In genomic region chr2:14330884-14331283, GRCh38 we compare ENCODE assay signal across 25 cellular contexts.
DNase-seq lines count a peak whose midpoint lies in the region; ATAC-seq, FAIRE-seq and TF ChIP-seq lines count a peak whose summit lies in the region.
"Had no signal": no experiment of that assay in that cellular context is flagged by ENCODE, and none has a peak within 500 bp of the region (broad histone marks: within the 10 kb centered on the region; RNA-seq: fewer than 3 reads in every experiment).

No MANE protein-coding gene starts in this region.

- H3K9ac ChIP-seq in neural progenitor cell = no peak overlapping the region
- H3K9ac ChIP-seq: GM23248 had no signal

- H3K4me3 Mint-ChIP-seq in WTC11 (no peak overlapping the region), neural progenitor cell (no peak overlapping the region)
- H3K4me3 Mint-ChIP-seq: CD4-positive, CD25-positive, alpha-beta regulatory T cell; CD8-positive, alpha-beta memory T cell; HFFc6; IgD-negative memory B cell had no signal

- H2AFZ ChIP-seq in neural progenitor cell (replicated peaks) = peak overlapping the region; percentile 28
- H2AFZ ChIP-seq: GM23248 had no signal

- DNase-seq in H7 = peak; percentile 7
- no peak for DNase-seq in WTC11 (ENCODE audit: low spot score)
- peak; percentile 30 for DNase-seq in iPS DF 4.7 (ENCODE audit: extremely low read depth, low spot score)
- DNase-seq in neural progenitor cell (ENCODE audit: low spot score) = no peak
- no peak for DNase-seq in effector CD8-positive, alpha-beta T cell (lab: John Stamatoyannopoulos, UW)
- no peak for DNase-seq in H54 (ENCODE audit: insufficient read length, low spot score)
- DNase-seq: ACHN; BE2C; C1 segment of cervical spinal cord; CD4-positive, CD25-positive, alpha-beta regulatory T cell; CD8-positive, alpha-beta memory T cell; COR-L47; DMS 273 treated with DMSO at 0.1 percent for 48 hours; DMS53; DND-41; EL; GM23248; HFFc6; KBM-7 had no signal

- CTCF ChIA-PET in WTC11 (lab: Charles Lee) = no interaction called here

- H3K4me1 Mint-ChIP-seq in WTC11 (peaks cover 26% of the 10 kb centered on the region), neural progenitor cell (no peaks in the 10 kb centered on the region)
- H3K4me1 Mint-ChIP-seq: CD4-positive, CD25-positive, alpha-beta regulatory T cell; CD8-positive, alpha-beta memory T cell; IgD-negative memory B cell had no signal

- H3K27me3 ChIP-seq in H7 (ENCODE audit: control insufficient read depth, insufficient read depth, low read length) (no peaks in the 10 kb centered on the region), neural progenitor cell (no peaks in the 10 kb centered on the region)

- no peak overlapping the region for H3K27ac ChIP-seq in neural progenitor cell
- H3K27ac ChIP-seq: GM23248 had no signal

- TF ChIP-seq CTCF in WTC11 (IDR thresholded peaks at IDR 0.05) (no peak), neural progenitor cell (IDR thresholded peaks at IDR 0.05) (no peak)

- no peak for TF ChIP-seq POLR2A in H54 (IDR thresholded peaks at IDR 0.05; ENCODE audit: low read depth, low read length)

- H3K27me3 Mint-ChIP-seq in WTC11 (ENCODE audit: low read depth) (peaks cover 12% of the 10 kb centered on the region), neural progenitor cell (ENCODE audit: insufficient read depth, low read depth) (peaks cover 3% of the 10 kb centered on the region)
- H3K27me3 Mint-ChIP-seq: CD4-positive, CD25-positive, alpha-beta regulatory T cell; CD8-positive, alpha-beta memory T cell; IgD-negative memory B cell had no signal

- H3K79me2 ChIP-seq in neural progenitor cell (ENCODE audit: low read depth) = no peaks in the 10 kb centered on the region

- H3K36me3 ChIP-seq in H7 (replicated peaks; ENCODE audit: control insufficient read depth, insufficient read depth, low read length) (no peaks in the 10 kb centered on the region), neural progenitor cell (no peaks in the 10 kb centered on the region)
- H3K36me3 ChIP-seq: BE2C had no signal

- POLR2A ChIA-PET in WTC11 (lab: Charles Lee) = no interaction called here

- H3K27ac Mint-ChIP-seq in WTC11 (no peak overlapping the region), neural progenitor cell (no peak overlapping the region)
- H3K27ac Mint-ChIP-seq: CD4-positive, CD25-positive, alpha-beta regulatory T cell; CD8-positive, alpha-beta memory T cell; HFFc6; IgD-negative memory B cell had no signal

- no peaks in the 10 kb centered on the region for H3K4me1 ChIP-seq in neural progenitor cell
- H3K4me1 ChIP-seq: BE2C had no signal

- no peaks in the 10 kb centered on the region for H3K9me3 ChIP-seq in neural progenitor cell (ENCODE audit: low read depth)
- H3K9me3 ChIP-seq: BE2C had no signal

- H3K9me3 Mint-ChIP-seq in WTC11 = no peaks in the 10 kb centered on the region
- no peaks in the 10 kb centered on the region for H3K9me3 Mint-ChIP-seq in neural progenitor cell

- H3K36me3 Mint-ChIP-seq in WTC11 (no peaks in the 10 kb centered on the region), neural progenitor cell (no peaks in the 10 kb centered on the region)
- H3K36me3 Mint-ChIP-seq: CD4-positive, CD25-positive, alpha-beta regulatory T cell; CD8-positive, alpha-beta memory T cell; IgD-negative memory B cell had no signal

- FAIRE-seq in H54 (lab: Jason Lieb, UNC) = no peak
- FAIRE-seq: GM12878, GM19239, HepG2 had no signal

- H3F3A ChIP-seq in neural progenitor cell (ENCODE audit: low read depth) = no peaks in the 10 kb centered on the region

- no peak overlapping the region for H3K4me2 ChIP-seq in neural progenitor cell

- ATAC-seq in WTC11 = peak; percentile 93
- ATAC-seq in HG03108 (IDR thresholded peaks at IDR 0.05; ENCODE audit: unreplicated experiment) = no peak
- ATAC-seq: GM12878, HCT116, HepG2 had no signal

- no peak overlapping the region for H3K4me3 ChIP-seq in H7 (ENCODE audit: insufficient read depth, low read depth, low read length)
- H3K4me3 ChIP-seq in neural progenitor cell = no peak overlapping the region
- H3K4me3 ChIP-seq: GM12878, GM23248 had no signal

- no peaks in the 10 kb centered on the region for H4K20me1 ChIP-seq in neural progenitor cell (ENCODE audit: low read depth)

TF ChIP-seq in WTC11, 78 proteins besides CTCF, POLR2A, EP300 and RAD21:
- peak; percentile 74; the same call in 1 of the 2 replicates for TF ChIP-seq TEAD1 (CRISPR knock-in tag; IDR thresholded peaks at IDR 0.05)
- no peak for TF ChIP-seq ZNF281 (CRISPR knock-in tag; IDR thresholded peaks at IDR 0.05)

Comparison
In these comparisons a context has a peak if more than half of its experiments do, and no peak if none do; other contexts are left out.
1. DNase-seq: peak in H7 (single experiment) and iPS DF 4.7 (single experiment); none in WTC11 (single experiment), neural progenitor cell (single experiment), effector CD8-positive, alpha-beta T cell (single experiment) and H54 (single experiment).